ENCODE assay signal across 18 cellular contexts in the genomic region with DNA sequence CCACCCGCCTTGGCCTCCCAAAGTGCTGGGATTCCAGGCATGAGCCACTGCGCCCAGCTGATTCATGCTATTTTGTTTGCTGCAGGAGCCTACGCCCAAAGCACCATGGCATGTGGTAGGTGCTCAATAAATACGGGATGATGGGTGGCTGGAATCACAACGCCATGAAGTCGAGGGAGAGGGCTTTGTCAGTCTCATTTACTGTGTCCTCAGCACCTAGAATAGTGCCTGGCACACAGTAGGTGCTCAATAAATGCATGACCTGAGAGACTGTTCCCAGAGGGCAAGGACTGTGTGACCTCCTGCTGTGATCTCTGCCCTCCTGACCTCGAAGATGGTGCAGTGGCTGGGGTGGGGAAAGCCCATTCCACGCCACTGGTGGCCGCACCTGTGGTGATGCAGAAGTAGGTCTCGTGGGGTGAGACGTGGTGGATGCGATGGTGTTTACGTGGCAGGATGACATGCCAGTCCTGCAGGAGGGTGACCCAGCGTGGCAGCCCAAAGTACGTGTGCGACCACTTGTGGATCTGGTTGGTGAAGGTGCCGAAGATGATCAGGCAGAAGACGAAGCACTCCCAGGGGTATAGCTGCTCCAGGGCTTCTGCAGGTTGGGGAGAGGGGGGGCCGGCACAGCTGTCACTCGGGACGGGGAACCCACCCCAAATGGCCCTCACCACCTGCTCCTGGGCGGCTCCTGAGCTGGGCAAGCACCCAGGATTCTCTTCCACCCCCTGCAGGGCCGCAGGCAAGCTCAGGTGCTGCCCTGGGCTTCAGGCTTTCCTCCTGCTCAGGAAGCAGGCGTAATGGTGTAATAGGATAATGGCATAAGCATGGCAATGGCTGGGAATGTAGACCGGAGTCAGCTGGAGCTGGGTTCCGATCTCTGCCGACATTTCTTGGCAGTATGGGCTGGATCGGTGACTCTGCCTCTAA. TPM values are rescaled to one million over a fixed set of nuclear protein-coding genes. Genes with fewer than 3 reads are reported as not detected.
DNase-seq lines count a peak whose midpoint lies in the region; ATAC-seq, FAIRE-seq and TF ChIP-seq lines count a peak whose summit lies in the region.
"Had no signal": no experiment of that assay in that cellular context is flagged by ENCODE, and none has a peak within 500 bp of the region (broad histone marks: within the 10 kb centered on the region; RNA-seq: fewer than 3 reads in every experiment).

No MANE protein-coding gene starts in this region.

- TF ChIP-seq CTCF in D721Med (IDR thresholded peaks at IDR 0.05; ENCODE audit: insufficient read depth, missing control alignments), result no peak
- no peak for TF ChIP-seq CTCF in GM13976 (IDR thresholded peaks at IDR 0.05; ENCODE audit: borderline replicate concordance, control extremely low read depth, extremely low read depth, insufficient read depth, missing control alignments)

- peaks cover 8 to 13% of the 10 kb centered on the region in 2 donors for H3K36me3 Mint-ChIP-seq in activated naive CD4-positive, alpha-beta T cell treated with anti-CD3 and anti-CD28 coated beads, Interleukin-2, amount 50 U/mL, for 72 hours
- peaks cover 25% of the 10 kb centered on the region for H3K36me3 Mint-ChIP-seq in activated naive CD4-positive, alpha-beta T cell treated with anti-CD3 and anti-CD28 coated beads for 36 hours (ENCODE audit: low read depth)

- H3K9me3 Mint-ChIP-seq in activated naive CD4-positive, alpha-beta T cell treated with anti-CD3 and anti-CD28 coated beads, Interleukin-2, amount 50 U/mL, for 72 hours, result no peaks in the 10 kb centered on the region
- H3K9me3 Mint-ChIP-seq in activated naive CD4-positive, alpha-beta T cell treated with anti-CD3 and anti-CD28 coated beads for 36 hours, result no peaks in the 10 kb centered on the region

- no peaks in the 10 kb centered on the region for H3K27me3 Mint-ChIP-seq in activated naive CD4-positive, alpha-beta T cell treated with anti-CD3 and anti-CD28 coated beads for 36 hours (ENCODE audit: low read depth)

- H3K4me3 Mint-ChIP-seq in activated naive CD4-positive, alpha-beta T cell treated with anti-CD3 and anti-CD28 coated beads for 36 hours, result no peak overlapping the region
- H3K4me3 Mint-ChIP-seq: GM23338 had no signal

- no peaks in the 10 kb centered on the region for H3K4me1 Mint-ChIP-seq in activated naive CD4-positive, alpha-beta T cell treated with anti-CD3 and anti-CD28 coated beads for 36 hours (ENCODE audit: low read depth)

- ATAC-seq in activated naive CD4-positive, alpha-beta T cell treated with anti-CD3 and anti-CD28 coated beads, Interleukin-2, amount 50 U/mL, for 72 hours, result no peak
- ATAC-seq: GM23338 had no signal

- in situ Hi-C loops in GM13976 (cut with MboI; ENCODE audit: low sequenced_read_pairs, unreplicated experiment), result no loop called here

- CTCF ChIA-PET in activated naive CD4-positive, alpha-beta T cell treated with anti-CD3 and anti-CD28 coated beads for 36 hours (lab: Charles Lee), result interaction anchor here (0.9 to 2.4 kb wide), 3 partner anchors 14 to 51 kb away, joined by 3 to 9 read pairs (median 3); no protein-coding TSS in a partner anchor

- FAIRE-seq in urothelium cell line (lab: Jason Lieb, UNC) (peak; percentile 93), D721Med (lab: Jason Lieb, UNC) (no peak)
- FAIRE-seq: A204.1 had no signal

- intact Hi-C loops in activated naive CD4-positive, alpha-beta T cell treated with anti-CD3 and anti-CD28 coated beads for 36 hours (cut with micrococcal nuclease), result no loop called here

- peak overlapping the region; percentile 44 to 45 for H3K27ac Mint-ChIP-seq in activated naive CD4-positive, alpha-beta T cell treated with anti-CD3 and anti-CD28 coated beads, Interleukin-2, amount 50 U/mL, for 72 hours
- no peak overlapping the region for H3K27ac Mint-ChIP-seq in activated naive CD4-positive, alpha-beta T cell treated with anti-CD3 and anti-CD28 coated beads for 36 hours
- H3K27ac Mint-ChIP-seq: GM23338 had no signal

- no peak for DNase-seq in activated naive CD4-positive, alpha-beta T cell treated with anti-CD3 and anti-CD28 coated beads, Interleukin-2, amount 50 U/mL, for 72 hours (ENCODE audit: low spot score in 2 of 2)
- no peak for DNase-seq in activated naive CD4-positive, alpha-beta T cell treated with anti-CD3 and anti-CD28 coated beads for 36 hours
- DNase-seq in NCI-H524 treated with DMSO at 0.1 percent for 48 hours (lab: John Stamatoyannopoulos, UW), result peak; percentile 21
- peak; percentile 49 for DNase-seq in myocyte (ENCODE audit: low read depth)
- no peak for DNase-seq in urothelium cell line (ENCODE audit: low spot score)
- DNase-seq in D721Med (ENCODE audit: insufficient read length, low spot score), result no peak
- DNase-seq in GM13976 (ENCODE audit: low spot score), result no peak
- DNase-seq in HPDE6-E6E7 (ENCODE audit: extremely low spot score), result no peak
- DNase-seq: C1 segment of cervical spinal cord; Kasumi-1; MV-4-11; NCI-H510A treated with DMSO at 0.1 percent for 48 hours; NK-92 treated with Interleukin-12 subunit alpha and Interleukin-12 subunit beta, amount 100 ng/mL, for 24 hours; OCI-M1; RPMI8226; SJCRH30 had no signal

RNA-seq across cellular contexts. Expression of a gene that starts 14.9 kb away (rescaled TPM):
- total RNA-seq in activated naive CD4-positive, alpha-beta T cell treated with anti-CD3 and anti-CD28 coated beads, Interleukin-2, amount 50 U/mL, for 72 hours, result 100 to 1,000 TPM; 152 to 221 TPM
- 100 to 1,000 TPM; 124 to 137 TPM for total RNA-seq in activated naive CD4-positive, alpha-beta T cell treated with anti-CD3 and anti-CD28 coated beads for 36 hours
- total RNA-seq in myocyte, result 86.8 and 96.8 TPM in 2 replicates
- 118 TPM for polyA plus RNA-seq in myocyte (2012)

RNA-seq across cellular contexts. Expression of a gene that starts 25.7 kb away (rescaled TPM):
- 10 to 100 TPM; 14.8 to 21.2 TPM for total RNA-seq in activated naive CD4-positive, alpha-beta T cell treated with anti-CD3 and anti-CD28 coated beads, Interleukin-2, amount 50 U/mL, for 72 hours
- total RNA-seq in activated naive CD4-positive, alpha-beta T cell treated with anti-CD3 and anti-CD28 coated beads for 36 hours, result 10 to 100 TPM; 10.4 to 11.2 TPM
- 51.8 and 56.6 TPM in 2 replicates for total RNA-seq in myocyte
- 45.2 TPM for polyA plus RNA-seq in myocyte (2012)

Comparison
In these comparisons a context has a peak if more than half of its experiments do, and no peak if none do; other contexts are left out.
1. DNase-seq: peak in NCI-H524 treated with DMSO at 0.1 percent for 48 hours (single experiment) and myocyte (single experiment); none in activated naive CD4-positive, alpha-beta T cell treated with anti-CD3 and anti-CD28 coated beads, Interleukin-2, amount 50 U/mL, for 72 hours (0 of 2), activated naive CD4-positive, alpha-beta T cell treated with anti-CD3 and anti-CD28 coated beads for 36 hours (single experiment), urothelium cell line (single experiment), D721Med (single experiment), GM13976 (single experiment) and HPDE6-E6E7 (single experiment).